ENCODE assay signal across 16 cellular contexts in the genomic region with DNA sequence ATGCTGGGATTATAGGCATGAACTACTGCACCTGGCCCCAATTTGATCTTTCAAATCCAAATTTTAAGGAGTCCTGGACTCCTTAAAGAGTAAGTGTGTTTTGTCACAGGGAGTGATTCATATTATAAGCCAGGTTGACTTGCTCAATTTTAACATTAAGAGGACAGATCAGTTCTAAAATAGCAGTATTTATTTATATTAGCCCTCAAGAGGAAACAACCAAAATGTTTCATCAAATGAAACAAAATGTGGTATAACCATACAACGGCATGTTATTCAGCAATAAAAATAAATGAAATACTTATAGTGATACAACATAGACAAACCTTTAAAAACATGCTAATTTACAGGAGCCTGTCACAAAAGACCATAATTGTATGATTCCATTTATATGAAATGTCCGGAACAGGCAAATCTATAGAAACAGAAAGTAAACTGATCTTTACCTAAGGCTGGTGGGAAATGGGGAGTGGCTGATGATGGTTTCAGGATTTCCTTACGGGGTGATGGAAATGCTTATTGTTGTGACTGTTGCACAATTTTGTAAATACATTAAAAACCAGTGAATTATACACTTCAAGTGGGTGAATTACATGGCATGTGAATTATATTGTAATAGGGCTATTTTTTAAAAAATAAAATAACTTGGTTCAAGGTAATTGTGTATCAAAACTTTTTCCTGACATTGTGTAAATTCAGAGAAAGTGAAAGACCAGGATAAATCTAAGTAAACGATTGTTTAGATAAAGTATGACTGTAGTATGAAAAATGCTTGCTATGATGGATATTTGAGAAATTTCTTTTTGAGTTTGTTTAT.
A peak's percentile ranks its signal among the peaks of the same experiment; 100 is the strongest.
DNase-seq lines count a peak whose midpoint lies in the region; ATAC-seq and TF ChIP-seq lines count a peak whose summit lies in the region.
"Had no signal": no experiment of that assay in that cellular context is flagged by ENCODE, and none has a peak within 500 bp of the region (broad histone marks: within the 10 kb centered on the region; RNA-seq: fewer than 3 reads in every experiment).

No MANE protein-coding gene starts in this region.

- no peaks in the 10 kb centered on the region for H3K79me2 ChIP-seq in hepatocyte

- WGBS in hepatocyte (ENCODE audit: low lambda C conversion rate, missing lambda C conversion rate): 63% methylated on average over 4 of the region's 4 CpGs

- H3K36me3 ChIP-seq in MG63 (peaks cover 13% of the 10 kb centered on the region), brain microvascular endothelial cell (replicated peaks) (no peaks in the 10 kb centered on the region), hepatocyte (replicated peaks; ENCODE audit: insufficient read depth, low read depth) (no peaks in the 10 kb centered on the region)

- peak overlapping the region; percentile 6 for H3K4me2 ChIP-seq in hepatocyte

- H3K27ac ChIP-seq in brain microvascular endothelial cell (peak overlapping the region; percentile 99), hepatocyte (peak overlapping the region; percentile 83)

- DNase-seq in AG09309 (ENCODE audit: low read depth) (no peak), MG63 (peak; percentile 30), brain microvascular endothelial cell (peak; percentile 46), hepatocyte (ENCODE audit: low spot score) (no peak), left lobe of liver (ENCODE audit: low spot score) (no peak), DMS 273 (lab: John Stamatoyannopoulos, UW; ENCODE audit: unreplicated experiment) (no peak)
- DNase-seq in stimulated activated CD4-positive, alpha-beta T cell treated with anti-CD3 and anti-CD28 coated beads, Interleukin-4, amount 100 ng/mL, for 24 hours: no peak
- DNase-seq: activated CD4-positive, alpha-beta memory T cell treated with anti-CD3 and anti-CD28 coated beads, Interleukin-2, amount 10 ng/mL, durations not matched to agents 7 days and 5 days; amniotic stem cell; Caco-2; KBM-7; naive thymus-derived CD8-positive, alpha-beta T cell; NCI-H1417; NCI-H446 treated with DMSO at 0.1 percent for 48 hours; stimulated activated CD4-positive, alpha-beta T cell treated with anti-CD3 and anti-CD28 coated beads, Interleukin-15, amount 100 ng/mL, for 24 hours had no signal

- H3K4me1 ChIP-seq in hepatocyte (ENCODE audit: insufficient read depth): peaks cover 4% of the 10 kb centered on the region

- H4K20me1 ChIP-seq in hepatocyte (ENCODE audit: insufficient read depth, poor library complexity, severe bottlenecking): no peaks in the 10 kb centered on the region

- in situ Hi-C loops in brain microvascular endothelial cell (cut with HindIII; ENCODE audit: low pct_ligation_motif_present, low sequenced_read_pairs): no loop called here

- H3K9me3 ChIP-seq in MG63 (peaks cover 8% of the 10 kb centered on the region), hepatocyte (ENCODE audit: low read depth) (no peaks in the 10 kb centered on the region)
- H3K9me3 ChIP-seq: Caco-2 had no signal

- TF ChIP-seq CTCF in AG09309 (IDR thresholded peaks at IDR 0.05; ENCODE audit: control insufficient read depth, insufficient read depth, low read depth, low read length, missing control alignments) (no peak), brain microvascular endothelial cell (IDR thresholded peaks at IDR 0.05; ENCODE audit: low read depth, low read length, missing control alignments) (no peak), hepatocyte (IDR thresholded peaks at IDR 0.05; ENCODE audit: poor library complexity) (no peak)

- no peaks in the 10 kb centered on the region for H3K27me3 ChIP-seq in MG63
- H3K27me3 ChIP-seq in brain microvascular endothelial cell (replicated peaks): no peaks in the 10 kb centered on the region
- no peaks in the 10 kb centered on the region for H3K27me3 ChIP-seq in hepatocyte

- no peaks in the 10 kb centered on the region for H3K9me2 ChIP-seq in hepatocyte (replicated peaks; ENCODE audit: insufficient read depth)

- H2AFZ ChIP-seq in hepatocyte: no peak overlapping the region

- ATAC-seq in GM21423 (IDR thresholded peaks at IDR 0.05; ENCODE audit: unreplicated experiment) (no peak), left lobe of liver (no peak)
- ATAC-seq: naive thymus-derived CD8-positive, alpha-beta T cell had no signal

- H3K4me3 ChIP-seq in AG09309 (ENCODE audit: control insufficient read depth, low read depth, low read length) (peak overlapping the region; percentile 16), MG63 (peak overlapping the region; percentile 23), brain microvascular endothelial cell (ENCODE audit: low read depth, low read length) (no peak overlapping the region), hepatocyte (no peak overlapping the region)

Comparison
In these comparisons a context has a peak if more than half of its experiments do, and no peak if none do; other contexts are left out.
1. DNase-seq: peak in MG63 (single experiment) and brain microvascular endothelial cell (single experiment); none in AG09309 (single experiment), hepatocyte (single experiment), left lobe of liver (single experiment), stimulated activated CD4-positive, alpha-beta T cell treated with anti-CD3 and anti-CD28 coated beads, Interleukin-4, amount 100 ng/mL, for 24 hours (single experiment) and DMS 273 (single experiment).
2. H3K4me3 ChIP-seq: peak in AG09309 (single experiment) and MG63 (single experiment); none in brain microvascular endothelial cell (single experiment) and hepatocyte (single experiment).